In genomic region chr3:140236836-140237476, GRCh38 we compare ENCODE assay signal across 14 cellular contexts.
A peak's percentile ranks its signal among the peaks of the same experiment; 100 is the strongest.
DNase-seq lines count a peak whose midpoint lies in the region; ATAC-seq and TF ChIP-seq lines count a peak whose summit lies in the region.
"Had no signal": no experiment of that assay in that cellular context is flagged by ENCODE, and none has a peak within 500 bp of the region (broad histone marks: within the 10 kb centered on the region; RNA-seq: fewer than 3 reads in every experiment).

No MANE protein-coding gene starts in this region.

- no peak overlapping the region for H3K4me3 ChIP-seq in right atrium auricular region
- no peak overlapping the region for H3K4me3 ChIP-seq in left ventricle myocardium inferior
- H3K4me3 ChIP-seq: GM12878, PC-9 had no signal

- intact Hi-C loops in Right ventricle myocardium inferior (cut with DNase I) (no loop called here), left ventricle myocardium inferior (cut with micrococcal nuclease) (no loop called here)

- H3K4me1 ChIP-seq in right atrium auricular region (no peaks in the 10 kb centered on the region), left ventricle myocardium inferior (no peaks in the 10 kb centered on the region)

- TF ChIP-seq CTCF in right atrium auricular region (IDR thresholded peaks at IDR 0.05) (no peak), left ventricle myocardium inferior (IDR thresholded peaks at IDR 0.05; ENCODE audit: borderline replicate concordance) (no peak)

- peak; percentile 94 for ATAC-seq in Right ventricle myocardium inferior
- ATAC-seq: GM12878 had no signal

- H3K36me3 ChIP-seq in right atrium auricular region, result no peaks in the 10 kb centered on the region
- H3K36me3 ChIP-seq in left ventricle myocardium inferior, result no peaks in the 10 kb centered on the region

- DNase-seq in Right ventricle myocardium inferior (ENCODE audit: missing footprints) (no peak), right atrium auricular region (ENCODE audit: low spot score) (no peak), fibroblast of gingiva (ENCODE audit: low read depth) (peak; percentile 33), left ventricle myocardium inferior (no peak), NCI-H2227 treated with DMSO at 0.1 percent for 48 hours (lab: John Stamatoyannopoulos, UW) (no peak), COLO668 (lab: John Stamatoyannopoulos, UW; ENCODE audit: unreplicated experiment) (no peak), RPMI8226 (no peak), NCI-H69 (lab: John Stamatoyannopoulos, UW) (no peak)
- DNase-seq: GOT3, KBM-7, NCI-H1092, NCI-H1694, PC-9 had no signal

- peak overlapping the region in 1 of 2 donors; percentile 72 for H3K27ac ChIP-seq in right atrium auricular region
- peak overlapping the region; percentile 39 for H3K27ac ChIP-seq in left ventricle myocardium inferior (replicated peaks)
- H3K27ac ChIP-seq: PC-9 had no signal

- H3K27me3 ChIP-seq in right atrium auricular region (no peaks in the 10 kb centered on the region), left ventricle myocardium inferior (ENCODE audit: low read depth) (no peaks in the 10 kb centered on the region)

- H3K9me3 ChIP-seq in right atrium auricular region (peaks cover 0 to 7% of the 10 kb centered on the region in 2 donors), left ventricle myocardium inferior (replicated peaks) (peaks cover 13% of the 10 kb centered on the region)
